Comparison of ENCODE assay signal across 12 cellular contexts in the genomic region with DNA sequence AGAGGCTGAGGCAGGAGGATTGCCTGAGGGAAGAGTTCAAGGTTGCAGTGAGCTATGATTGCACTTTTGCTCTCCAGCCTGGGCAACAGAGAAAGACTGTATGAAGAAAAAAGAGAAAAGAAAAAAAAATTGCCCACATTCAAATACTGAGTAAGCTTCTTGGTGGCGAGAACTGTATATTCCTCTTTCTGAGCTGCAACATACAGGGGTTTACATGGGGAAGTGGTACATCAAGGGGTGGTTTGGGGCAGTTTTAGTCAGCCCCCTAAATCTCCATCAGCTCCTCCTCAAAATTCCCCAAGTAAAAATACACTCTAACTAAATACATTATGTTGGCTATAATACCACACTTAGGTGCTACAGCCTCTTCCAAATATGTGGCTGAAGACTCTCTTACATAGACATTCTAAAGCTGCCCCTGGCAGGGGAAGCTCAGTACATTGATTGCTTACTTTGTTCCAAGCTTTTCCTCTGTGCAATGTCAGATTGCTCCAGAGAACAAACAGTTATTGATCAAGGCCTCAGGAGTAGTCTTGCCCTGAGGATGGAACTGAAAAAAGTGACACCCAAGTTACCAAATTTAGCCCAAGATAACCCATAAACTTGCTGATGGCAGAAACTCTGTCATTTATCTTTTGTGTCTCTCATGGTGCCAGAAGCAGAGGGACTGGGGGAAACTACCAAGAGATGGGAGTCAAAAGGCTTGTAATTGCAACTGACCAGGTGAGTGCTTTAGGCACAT.
DNase-seq lines count a peak whose midpoint lies in the region; ATAC-seq, FAIRE-seq and TF ChIP-seq lines count a peak whose summit lies in the region.
"Had no signal": no experiment of that assay in that cellular context is flagged by ENCODE, and none has a peak within 500 bp of the region (broad histone marks: within the 10 kb centered on the region; RNA-seq: fewer than 3 reads in every experiment).

No MANE protein-coding gene starts in this region.

- H3K27me3 Mint-ChIP-seq in IgD-negative memory B cell: no peaks in the 10 kb centered on the region

- BruUV-seq in GM12878 (replicated peaks; lab: Mats Ljungman, UMichigan): no TSS peak

- CTCF ChIA-PET in GM12878 (lab: Yijun Ruan, JAX): interaction anchor here (1.0 to 4.6 kb wide), 11 partner anchors 9 to 108 kb away, joined by 3 to 91 read pairs (median 11); no protein-coding TSS in a partner anchor

- H2AFZ ChIP-seq in GM12878 (ENCODE audit: control insufficient read depth, low read depth, low read length): no peak overlapping the region; the same call in none of the 2 replicates

- WGBS in GM12878 (ENCODE audit: insufficient coverage, insufficient replicate concordance, low lambda C conversion rate, missing lambda C conversion rate): 0% methylated on average over 1 of the region's 1 CpG
- WGBS in stomach, 5 donors: 83 to 94% (median 88%) methylated on average over 1 of the region's 1 CpG

- no peaks in the 10 kb centered on the region for H3K36me3 ChIP-seq in BLaER1 treated with 17β-estradiol and CSF1 and Interleukin-3, amounts not matched to agents 10 nM and 100 nM
- no peaks in the 10 kb centered on the region for H3K36me3 ChIP-seq in GM12878 (ENCODE audit: control insufficient read depth in 2 of 2, insufficient read depth in 2 of 2, low read length in 1 of 2)
- no peaks in the 10 kb centered on the region for H3K36me3 ChIP-seq in stomach

- TF ChIP-seq RAD21 in GM12878 (IDR thresholded peaks at IDR 0.05; ENCODE audit: insufficient read depth, low read depth, low read length): no peak; the same call in 1 of the 2 replicates

- no peak for DNase-seq in GM12892 (ENCODE audit: insufficient read length)
- DNase-seq in GM12878 (ENCODE audit: low read depth, low spot score): no peak
- no peak for DNase-seq in GDM1 (lab: John Stamatoyannopoulos, UW)
- no peak for DNase-seq in NCI-H510A (lab: John Stamatoyannopoulos, UW)
- DNase-seq in NCI-H1092 (lab: John Stamatoyannopoulos, UW): no peak
- no peak for DNase-seq in stomach
- DNase-seq: kidney glomerular epithelial cell, NCI-H1105, retina had no signal

- H3K9me3 Mint-ChIP-seq in IgD-negative memory B cell: no peaks in the 10 kb centered on the region

- RAD21 ChIA-PET in GM12878 (lab: Charles Lee; ENCODE audit: unreplicated experiment): interaction anchor here (1.0 to 5.6 kb wide), 17 partner anchors 8 to 267 kb away, joined by 3 to 70 read pairs (median 9); partner anchors contain the start of gene RIPOR2

- in situ Hi-C loops in GM12878 (cut with MboI): no loop called here

- no peak overlapping the region for H3K4me3 ChIP-seq in BLaER1 treated with 17β-estradiol and CSF1 and Interleukin-3, amounts not matched to agents 10 nM and 100 nM
- peak overlapping the region; percentile 12; the same call in 1 of the 2 replicates for H3K4me3 ChIP-seq in GM12878
- no peak overlapping the region for H3K4me3 ChIP-seq in stomach

- POLR2A ChIA-PET in GM12878 (lab: Charles Lee): interaction anchor here (0.9 to 5.5 kb wide), 12 partner anchors 7 to 268 kb away, joined by 3 to 87 read pairs (median 6); partner anchors contain the start of genes GMNN and RIPOR2

- TF ChIP-seq CTCF in GM12878 (IDR thresholded peaks at IDR 0.05 in 2 of 3, conservative IDR thresholded peaks at IDR 0.05 in 1 of 3; ENCODE audit: control insufficient read depth in 2 of 3, extremely low read depth in 1 of 3, insufficient read depth in 1 of 3, low read depth in 3 of 3, low read length in 3 of 3) (no peak), stomach (IDR thresholded peaks at IDR 0.05) (no peak)

- ATAC-seq in GM12878: peak; percentile 75
- ATAC-seq: SK-N-SH treated with all-trans-retinoic acid at 6 μM for 48 hours had no signal

- peak overlapping the region; percentile 79 to 96 (median 96) for H3K27ac Mint-ChIP-seq in IgD-negative memory B cell

- peak overlapping the region; percentile 90 to 99 (median 95) for H3K4me3 Mint-ChIP-seq in IgD-negative memory B cell

- peaks cover 47 to 60% (median 52%) of the 10 kb centered on the region in 3 donors for H3K4me1 Mint-ChIP-seq in IgD-negative memory B cell

- H3K9ac ChIP-seq in BLaER1 treated with 17β-estradiol and CSF1 and Interleukin-3, amounts not matched to agents 10 nM and 100 nM: peak overlapping the region in 3 of 11 experiments; percentile 7 to 60 (median 15); a peak in 1 of 22 replicates
- H3K9ac ChIP-seq in GM12878 (ENCODE audit: control insufficient read depth, insufficient read depth, low read length): no peak overlapping the region; the same call in 1 of the 2 replicates

- peaks cover 4% of the 10 kb centered on the region for H3K79me2 ChIP-seq in GM12878 (ENCODE audit: control insufficient read depth, insufficient read depth, low read length)

- SMC1A ChIA-PET in GM12878 (lab: Charles Lee; ENCODE audit: uncharacterized antibody, unreplicated experiment): interaction anchor here (0.9 to 14.9 kb wide), 20 partner anchors 4 to 264 kb away, joined by 3 to 304 read pairs (median 7); no protein-coding TSS in a partner anchor

- intact Hi-C loops in GM12878 (cut with micrococcal nuclease; ENCODE audit: unreplicated experiment): no loop called here
- intact Hi-C loops in stomach (cut with DNase I; ENCODE audit: low total_unique reads): no loop called here

- no peak for TF ChIP-seq POLR2A in GM12892 (IDR thresholded peaks at IDR 0.05; ENCODE audit: low read depth, low read length)
- TF ChIP-seq POLR2A in GM12878 (IDR thresholded peaks at IDR 0.05; ENCODE audit: low read depth, low read length): no peak
- no peak for TF ChIP-seq POLR2A in stomach (IDR thresholded peaks at IDR 0.05)

- H3K9me3 ChIP-seq in BLaER1 treated with 17β-estradiol and CSF1 and Interleukin-3, amounts not matched to agents 10 nM and 100 nM (replicated peaks in 1 of 11): peaks cover 0 to 13% (median 7%) of the 10 kb centered on the region in 11 experiments; a peak in 15 of 22 replicates
- H3K9me3 ChIP-seq in GM12878 (replicated peaks; ENCODE audit: control insufficient read depth, insufficient read depth, low read length) (no peaks in the 10 kb centered on the region; the same call in 2 of the 3 replicates), stomach (no peaks in the 10 kb centered on the region)

- H3K36me3 Mint-ChIP-seq in IgD-negative memory B cell: peaks cover 2% of the 10 kb centered on the region

- H3K27ac ChIP-seq in BLaER1 treated with 17β-estradiol and CSF1 and Interleukin-3, amounts not matched to agents 10 nM and 100 nM: peak overlapping the region in 3 of 11 experiments; percentile 0 to 60 (median 36); a peak in 5 of 22 replicates
- H3K27ac ChIP-seq in GM12878 (ENCODE audit: control insufficient read depth, insufficient read depth): peak overlapping the region; percentile 52
- peak overlapping the region in 2 of 5 donors; percentile 21 to 57 for H3K27ac ChIP-seq in stomach

- peak overlapping the region; percentile 71 to 94 (median 80) for H3K4me2 ChIP-seq in BLaER1 treated with 17β-estradiol and CSF1 and Interleukin-3, amounts not matched to agents 10 nM and 100 nM
- peak overlapping the region; percentile 92 for H3K4me2 ChIP-seq in GM12878 (ENCODE audit: control insufficient read depth, insufficient read depth)

- H4K20me1 ChIP-seq in BLaER1 treated with 17β-estradiol and CSF1 and Interleukin-3, amounts not matched to agents 10 nM and 100 nM: no peaks in the 10 kb centered on the region
- H4K20me1 ChIP-seq in GM12878 (ENCODE audit: control insufficient read depth, insufficient read depth): no peaks in the 10 kb centered on the region

- no peaks in the 10 kb centered on the region for H3K27me3 ChIP-seq in BLaER1 treated with 17β-estradiol and CSF1 and Interleukin-3, amounts not matched to agents 10 nM and 100 nM
- H3K27me3 ChIP-seq in GM12878 (replicated peaks in 1 of 2; ENCODE audit: control insufficient read depth in 2 of 2, insufficient read depth in 2 of 2, low read length in 1 of 2): no peaks in the 10 kb centered on the region
- no peaks in the 10 kb centered on the region for H3K27me3 ChIP-seq in stomach

- H3K4me1 ChIP-seq in BLaER1 treated with 17β-estradiol and CSF1 and Interleukin-3, amounts not matched to agents 10 nM and 100 nM: peaks cover 47 to 96% (median 51%) of the 10 kb centered on the region in 10 experiments
- peaks cover 23% of the 10 kb centered on the region for H3K4me1 ChIP-seq in GM12878 (ENCODE audit: control insufficient read depth, insufficient read depth, low read length)
- H3K4me1 ChIP-seq in stomach: peaks cover 0 to 14% (median 6%) of the 10 kb centered on the region in 4 donors

- peak; percentile 38 for FAIRE-seq in GM12892 (lab: Jason Lieb, UNC)
- FAIRE-seq in GM12878 (lab: Jason Lieb, UNC): no peak

- TF ChIP-seq EP300 in GM12878 (IDR thresholded peaks at IDR 0.05; ENCODE audit: borderline replicate concordance in 1 of 2, control insufficient read depth in 1 of 2, low read depth in 2 of 2, low read length in 2 of 2) (peak in 1 of 2 experiments; percentile 50; a peak in 1 of 4 replicates), stomach (IDR thresholded peaks at IDR 0.05) (no peak)

TF ChIP-seq in GM12878, 131 proteins besides CTCF, POLR2A, EP300 and RAD21 (continues in another document):
- TF ChIP-seq ZBTB40 (IDR thresholded peaks at IDR 0.05; ENCODE audit: borderline replicate concordance): peak; percentile 0; the same call in 1 of the 2 replicates
- TF ChIP-seq RBBP5 (conservative IDR thresholded peaks at IDR 0.05): no peak
